In genomic region chr5:72280655-72281069, GRCh38 we compare ENCODE assay signal across 8 cellular contexts. TPM values are rescaled to one million over a fixed set of nuclear protein-coding genes. Genes with fewer than 3 reads are reported as not detected.
DNase-seq lines count a peak whose midpoint lies in the region; ATAC-seq and FAIRE-seq lines count a peak whose summit lies in the region.

No MANE protein-coding gene starts in this region.

- H3K4me3 Mint-ChIP-seq in activated T-helper 17 cell treated with anti-CD3 and anti-CD28 coated beads, Interleukin-2, amount 50 U/mL, for 72 hours = no peak overlapping the region
- no peak overlapping the region for H3K4me3 Mint-ChIP-seq in activated CD4-positive, alpha-beta T cell treated with anti-CD3 and anti-CD28 coated beads, Interleukin-2, amount 10 ng/mL, durations not matched to agents 24 days and 14 days

- no peaks in the 10 kb centered on the region for H3K9me3 Mint-ChIP-seq in activated T-helper 17 cell treated with anti-CD3 and anti-CD28 coated beads, Interleukin-2, amount 50 U/mL, for 72 hours
- H3K9me3 Mint-ChIP-seq in activated CD4-positive, alpha-beta T cell treated with anti-CD3 and anti-CD28 coated beads, Interleukin-2, amount 10 ng/mL, durations not matched to agents 24 days and 14 days = no peaks in the 10 kb centered on the region

- peaks cover 96% of the 10 kb centered on the region for H3K36me3 Mint-ChIP-seq in activated T-helper 17 cell treated with anti-CD3 and anti-CD28 coated beads, Interleukin-2, amount 50 U/mL, for 72 hours (ENCODE audit: low read depth)
- H3K36me3 Mint-ChIP-seq in activated CD4-positive, alpha-beta T cell treated with anti-CD3 and anti-CD28 coated beads, Interleukin-2, amount 10 ng/mL, durations not matched to agents 24 days and 14 days (ENCODE audit: low read depth) = peaks cover 33% of the 10 kb centered on the region

- H3K4me1 Mint-ChIP-seq in activated T-helper 17 cell treated with anti-CD3 and anti-CD28 coated beads, Interleukin-2, amount 50 U/mL, for 72 hours = peaks cover 12% of the 10 kb centered on the region
- H3K4me1 Mint-ChIP-seq in activated CD4-positive, alpha-beta T cell treated with anti-CD3 and anti-CD28 coated beads, Interleukin-2, amount 10 ng/mL, durations not matched to agents 24 days and 14 days = peaks cover 2% of the 10 kb centered on the region

- no peaks in the 10 kb centered on the region for H3K27me3 ChIP-seq in H7 (ENCODE audit: control insufficient read depth, insufficient read depth, low read length)

- no peak for ATAC-seq in activated T-helper 17 cell treated with anti-CD3 and anti-CD28 coated beads, Interleukin-2, amount 50 U/mL, for 72 hours (replicated peaks)
- no peak for ATAC-seq in left lobe of liver
- no peak for ATAC-seq in HG03378 (IDR thresholded peaks at IDR 0.05; ENCODE audit: unreplicated experiment)

- intact Hi-C loops in activated CD4-positive, alpha-beta T cell treated with anti-CD3 and anti-CD28 coated beads, Interleukin-2, amount 10 ng/mL, durations not matched to agents 24 days and 14 days (cut with micrococcal nuclease) = no loop called here

- DNase-seq in H7 (peak; percentile 43), islet precursor cell (peak; percentile 53), left lobe of liver (ENCODE audit: low spot score) (no peak)
- DNase-seq in activated CD4-positive, CD25-positive, alpha-beta regulatory T cell (lab: John Stamatoyannopoulos, UW) = no peak
- no peak for DNase-seq in activated CD4-positive, alpha-beta T cell treated with anti-CD3 and anti-CD28 coated beads, Interleukin-2, amount 10 ng/mL, durations not matched to agents 24 days and 14 days

- no peak overlapping the region for H3K4me3 ChIP-seq in H7 (ENCODE audit: insufficient read depth, low read depth, low read length)

- H3K27ac Mint-ChIP-seq in activated T-helper 17 cell treated with anti-CD3 and anti-CD28 coated beads, Interleukin-2, amount 50 U/mL, for 72 hours = peak overlapping the region; percentile 80
- H3K27ac Mint-ChIP-seq in activated CD4-positive, alpha-beta T cell treated with anti-CD3 and anti-CD28 coated beads, Interleukin-2, amount 10 ng/mL, durations not matched to agents 24 days and 14 days = no peak overlapping the region

- H3K27me3 Mint-ChIP-seq in activated T-helper 17 cell treated with anti-CD3 and anti-CD28 coated beads, Interleukin-2, amount 50 U/mL, for 72 hours = no peaks in the 10 kb centered on the region
- H3K27me3 Mint-ChIP-seq in activated CD4-positive, alpha-beta T cell treated with anti-CD3 and anti-CD28 coated beads, Interleukin-2, amount 10 ng/mL, durations not matched to agents 24 days and 14 days = no peaks in the 10 kb centered on the region

- H3K36me3 ChIP-seq in H7 (replicated peaks; ENCODE audit: control insufficient read depth, insufficient read depth, low read length) = no peaks in the 10 kb centered on the region; the same call in 1 of the 2 replicates

- FAIRE-seq in A204.1 (lab: Jason Lieb, UNC) = peak; percentile 16

RNA-seq across cellular contexts. Expression of gene MRPS27, which starts 39.4 kb away (rescaled TPM):
- 119 and 127 TPM in 2 replicates for total RNA-seq in H7 (2014; rRNA removed; shearing (Covaris generic))
- 10 to 100 TPM; 71.2 to 88.3 TPM for total RNA-seq in activated T-helper 17 cell treated with anti-CD3 and anti-CD28 coated beads, Interleukin-2, amount 50 U/mL, for 72 hours
- 23.9 TPM for total RNA-seq in left lobe of liver
- total RNA-seq in activated CD4-positive, alpha-beta T cell treated with anti-CD3 and anti-CD28 coated beads, Interleukin-2, amount 10 ng/mL, durations not matched to agents 24 days and 14 days = 96.5 and 98.7 TPM in 2 replicates

RNA-seq across cellular contexts. Expression of gene PTCD2, which starts 39.5 kb away (rescaled TPM):
- total RNA-seq in H7 (2014; rRNA removed; shearing (Covaris generic)) = 15.0 and 16.6 TPM in 2 replicates
- total RNA-seq in activated T-helper 17 cell treated with anti-CD3 and anti-CD28 coated beads, Interleukin-2, amount 50 U/mL, for 72 hours = 10 to 100 TPM in 1 of 2 donors, 1 to 10 TPM in 1; 9.1 to 14.8 TPM
- 6.5 TPM for total RNA-seq in left lobe of liver
- total RNA-seq in activated CD4-positive, alpha-beta T cell treated with anti-CD3 and anti-CD28 coated beads, Interleukin-2, amount 10 ng/mL, durations not matched to agents 24 days and 14 days = 13.6 and 15.1 TPM in 2 replicates

Comparison
In these comparisons a context has a peak if more than half of its experiments do, and no peak if none do; other contexts are left out.
1. DNase-seq: peak in H7 (single experiment) and islet precursor cell (single experiment); none in activated CD4-positive, CD25-positive, alpha-beta regulatory T cell (0 of 4), left lobe of liver (single experiment) and activated CD4-positive, alpha-beta T cell treated with anti-CD3 and anti-CD28 coated beads, Interleukin-2, amount 10 ng/mL, durations not matched to agents 24 days and 14 days (single experiment).